ENCODE assay signal across 6 cellular contexts in genomic region chr16:668519-669171, GRCh38. TPM values are rescaled to one million over a fixed set of nuclear protein-coding genes. Genes with fewer than 3 reads are reported as not detected.
DNase-seq lines count a peak whose midpoint lies in the region; TF ChIP-seq lines count a peak whose summit lies in the region.

No MANE protein-coding gene starts in this region.

- no peaks in the 10 kb centered on the region for H3K9me3 ChIP-seq in BLaER1
- no peaks in the 10 kb centered on the region for H3K9me3 ChIP-seq in suprapubic skin

- H3K27ac ChIP-seq in BLaER1, result peak overlapping the region; percentile 95
- H3K27ac ChIP-seq in suprapubic skin, result peak overlapping the region; percentile 77

- WGBS in suprapubic skin, result no CpG with 5 or more reads among the region's 50 CpGs

- H3K27me3 ChIP-seq in BLaER1, result no peaks in the 10 kb centered on the region
- no peaks in the 10 kb centered on the region for H3K27me3 ChIP-seq in suprapubic skin

- peak overlapping the region; percentile 96 for H3K4me2 ChIP-seq in BLaER1

- TF ChIP-seq EP300 in suprapubic skin (IDR thresholded peaks at IDR 0.05), result no peak

- H3K9ac ChIP-seq in BLaER1, result peak overlapping the region; percentile 99

- peaks cover 51% of the 10 kb centered on the region for H4K20me1 ChIP-seq in BLaER1

- no peak for DNase-seq in LNCaP clone FGC (ENCODE audit: low read depth)
- DNase-seq in fibroblast of pulmonary artery (ENCODE audit: low read depth), result no peak
- no peak for DNase-seq in suprapubic skin (ENCODE audit: low spot score in 2 of 2)
- no peak for DNase-seq in NCI-H128 (lab: John Stamatoyannopoulos, UW; ENCODE audit: unreplicated experiment)
- DNase-seq in NCI-H1930 (lab: John Stamatoyannopoulos, UW), result no peak

- no peak for TF ChIP-seq CTCF in LNCaP clone FGC (IDR thresholded peaks at IDR 0.05; ENCODE audit: control insufficient read depth, extremely low read depth, insufficient read depth)
- TF ChIP-seq CTCF in fibroblast of pulmonary artery (IDR thresholded peaks at IDR 0.05; ENCODE audit: low read length, missing control alignments), result no peak
- no peak for TF ChIP-seq CTCF in suprapubic skin (IDR thresholded peaks at IDR 0.05)

- H3K4me3 ChIP-seq in BLaER1, result peak overlapping the region; percentile 100
- H3K4me3 ChIP-seq in LNCaP clone FGC (ENCODE audit: low read depth, low read length), result peak overlapping the region; percentile 90
- H3K4me3 ChIP-seq in fibroblast of pulmonary artery (replicated peaks; ENCODE audit: low read depth, low read length), result peak overlapping the region; percentile 79
- H3K4me3 ChIP-seq in suprapubic skin, result peak overlapping the region; percentile 84

- H3K36me3 ChIP-seq in BLaER1, result peaks cover 50% of the 10 kb centered on the region
- H3K36me3 ChIP-seq in suprapubic skin, result peaks cover 48% of the 10 kb centered on the region

- TF ChIP-seq POLR2A in suprapubic skin (IDR thresholded peaks at IDR 0.05), result no peak

- H3K4me1 ChIP-seq in BLaER1 (peaks cover 48% of the 10 kb centered on the region), suprapubic skin (peaks cover 27% of the 10 kb centered on the region)

RNA-seq across cellular contexts. Expression of gene RHOT2, which starts 0.7 kb away (rescaled TPM):
- 100 to 1,000 TPM in 2 of 4 donors, 10 to 100 TPM in 2; 66.9 to 156 (median 96.8) TPM for total RNA-seq in suprapubic skin

RNA-seq across cellular contexts. Expression of gene RHBDL1, which starts 6.8 kb away (rescaled TPM):
- total RNA-seq in suprapubic skin, result 1 to 10 TPM; 1.2 to 8.9 (median 3.9) TPM

RNA-seq across cellular contexts. Expression of gene STUB1, which starts 11.6 kb away (rescaled TPM):
- 100 to 1,000 TPM; 116 to 143 (median 125) TPM for total RNA-seq in suprapubic skin

RNA-seq across cellular contexts. Expression of gene JMJD8, which starts 15.5 kb away (rescaled TPM):
- total RNA-seq in suprapubic skin, result 10 to 100 TPM; 47.0 to 87.4 (median 60.5) TPM

RNA-seq across cellular contexts. Expression of gene WDR90, which starts 19.5 kb away (rescaled TPM):
- 10 to 100 TPM; 18.3 to 63.0 (median 32.2) TPM for total RNA-seq in suprapubic skin
